ENCODE assay signal across 2 cellular contexts in the genomic region with DNA sequence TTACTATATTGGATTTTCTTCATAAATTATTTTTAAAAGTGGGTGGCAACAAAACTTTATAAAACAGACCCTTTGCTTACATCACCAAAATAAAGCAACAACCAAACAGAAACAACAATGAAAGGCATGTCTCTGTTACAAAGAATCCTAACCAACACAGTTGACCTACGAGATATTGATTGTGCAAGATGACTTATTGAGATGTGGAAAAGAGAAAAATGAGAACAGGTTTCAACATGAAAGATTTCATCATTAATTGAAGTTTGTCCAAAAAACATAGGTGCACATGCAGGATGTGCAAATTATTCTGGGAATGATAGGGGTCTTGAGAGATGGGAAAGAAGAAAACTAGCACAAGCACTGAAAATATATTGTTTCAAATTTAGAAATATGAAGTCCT.
A peak's percentile ranks its signal among the peaks of the same experiment; 100 is the strongest.
TF ChIP-seq lines count a peak whose summit lies in the region.

No MANE protein-coding gene starts in this region.

TF ChIP-seq in IMR-90, 13 proteins besides CTCF, POLR2A, EP300 and RAD21:
- TF ChIP-seq BHLHE40 (IDR thresholded peaks at IDR 0.05; ENCODE audit: low read depth, low read length): no peak
- no peak for TF ChIP-seq MXI1 (IDR thresholded peaks at IDR 0.05; ENCODE audit: borderline replicate concordance, low read depth, low read length)
- TF ChIP-seq CEBPB (IDR thresholded peaks at IDR 0.05; ENCODE audit: low read depth, low read length): peak; percentile 34

TF ChIP-seq in HepG2, 621 proteins besides CTCF, POLR2A, EP300 and RAD21:
- TF ChIP-seq ZNF382 (CRISPR knock-in tag; IDR thresholded peaks at IDR 0.05; ENCODE audit: borderline replicate concordance) (no peak), PHF5A (CRISPR knock-in tag; IDR thresholded peaks at IDR 0.05; ENCODE audit: low read depth, unreplicated experiment) (no peak), CEBPB (IDR thresholded peaks at IDR 0.05; ENCODE audit: borderline replicate concordance, low read depth, low read length) (peak; percentile 25; the same call in 1 of the 2 replicates), MED1 (CRISPR knock-in tag; IDR thresholded peaks at IDR 0.05) (no peak), FLYWCH1 (CRISPR knock-in tag; IDR thresholded peaks at IDR 0.05) (no peak), REPIN1 (CRISPR knock-in tag; IDR thresholded peaks at IDR 0.05; ENCODE audit: borderline replicate concordance, low read depth) (no peak), IRX3 (CRISPR knock-in tag; IDR thresholded peaks at IDR 0.05; ENCODE audit: borderline replicate concordance, low read depth) (no peak)
